In the genomic region with DNA sequence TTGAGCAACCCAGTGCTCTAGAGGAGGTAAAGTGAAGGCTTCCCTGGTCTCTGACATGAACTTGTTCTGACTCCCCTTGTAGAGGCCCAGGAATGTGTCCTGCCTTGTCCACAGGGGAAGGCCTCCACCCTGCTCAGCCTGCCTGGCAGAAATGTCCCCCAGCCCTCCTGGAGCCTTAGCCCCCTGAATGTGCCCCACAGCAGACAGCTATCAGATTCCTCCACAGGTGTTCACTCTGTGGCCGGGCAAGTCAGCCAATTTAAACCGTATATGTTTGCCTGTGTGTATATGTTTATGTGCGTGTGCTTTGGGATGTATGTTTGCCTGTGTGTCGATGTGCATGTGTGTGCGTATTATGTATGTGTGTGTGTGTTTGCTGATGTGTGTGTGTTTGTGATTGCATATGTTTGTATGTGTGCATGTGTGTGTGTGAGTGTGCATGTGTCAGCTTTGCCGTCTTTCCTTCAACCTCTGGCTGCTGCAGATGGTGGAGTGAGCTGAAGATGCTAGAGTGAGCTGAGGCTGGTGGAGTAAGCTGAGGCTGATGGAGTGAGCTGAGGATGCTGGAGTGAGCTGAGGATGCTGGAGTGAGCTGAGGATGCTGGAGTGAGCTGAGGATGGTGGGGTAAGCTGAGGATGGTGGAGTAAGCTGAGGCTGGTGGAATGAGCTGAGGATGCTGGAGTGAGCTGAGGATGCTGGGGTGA, we compare ENCODE assay signal across 21 cellular contexts.
A peak's percentile ranks its signal among the peaks of the same experiment; 100 is the strongest.
DNase-seq lines count a peak whose midpoint lies in the region; ATAC-seq, FAIRE-seq and TF ChIP-seq lines count a peak whose summit lies in the region.
"Had no signal": no experiment of that assay in that cellular context is flagged by ENCODE, and none has a peak within 500 bp of the region (broad histone marks: within the 10 kb centered on the region; RNA-seq: fewer than 3 reads in every experiment).

No MANE protein-coding gene starts in this region.

- H3K4me1 Mint-ChIP-seq in CD4-positive, alpha-beta T cell (ENCODE audit: low read depth) = peaks cover 36% of the 10 kb centered on the region
- peaks cover 22 to 23% (median 22%) of the 10 kb centered on the region in 3 donors for H3K4me1 Mint-ChIP-seq in CD8-positive, alpha-beta memory T cell
- peaks cover 8 to 23% (median 10%) of the 10 kb centered on the region in 3 donors for H3K4me1 Mint-ChIP-seq in T-cell

- intact Hi-C loops in CD4-positive, alpha-beta T cell (cut with DNase I, micrococcal nuclease) = no loop called here

- no peak for TF ChIP-seq POLR2A in H54 (IDR thresholded peaks at IDR 0.05; ENCODE audit: low read depth, low read length)

- no peaks in the 10 kb centered on the region for H3K27me3 Mint-ChIP-seq in CD4-positive, alpha-beta T cell
- peaks cover 0 to 2% of the 10 kb centered on the region in 2 donors for H3K27me3 Mint-ChIP-seq in CD8-positive, alpha-beta memory T cell
- H3K27me3 Mint-ChIP-seq in T-cell = no peaks in the 10 kb centered on the region

- H3K27ac Mint-ChIP-seq in CD4-positive, alpha-beta T cell = peak overlapping the region; percentile 60
- peak overlapping the region in 7 of 8 donors; percentile 29 to 90 (median 76) for H3K27ac Mint-ChIP-seq in CD8-positive, alpha-beta memory T cell
- H3K27ac Mint-ChIP-seq in T-cell = peak overlapping the region; percentile 5 to 16
- H3K27ac Mint-ChIP-seq: T-helper 2 cell treated with Interferon-gamma antibody and Interleukin-4, amounts not matched to agents 5 μg/mL and 100 μg/mL, for 36 hours had no signal

- H3K27ac ChIP-seq in CD4-positive, alpha-beta T cell (ENCODE audit: low read depth, low read length) = no peak overlapping the region
- no peak overlapping the region for H3K27ac ChIP-seq in CD8-positive, alpha-beta memory T cell (ENCODE audit: low read depth, low read length)
- H3K27ac ChIP-seq: parathyroid adenoma, sigmoid colon, SJCRH30, upper lobe of right lung had no signal

- no peak for DNase-seq in CD4-positive, alpha-beta T cell
- DNase-seq in CD8-positive, alpha-beta memory T cell = no peak
- DNase-seq in T-cell = no peak
- peak; percentile 66 for DNase-seq in left kidney (ENCODE audit: low read depth, low spot score)
- no peak for DNase-seq in H54 (ENCODE audit: insufficient read length, low spot score)
- no peak for DNase-seq in urothelium cell line (ENCODE audit: low spot score)
- no peak for DNase-seq in NCI-H2029 (lab: John Stamatoyannopoulos, UW)
- DNase-seq: activated CD4-positive, CD25-positive, alpha-beta regulatory T cell; activated CD8-positive, alpha-beta memory T cell treated with anti-CD3 and anti-CD28 coated beads, Interleukin-2, amount 50 U/mL, for 4 hours; effector memory CD4-positive, alpha-beta T cell; EL; HCEC 1CT; MG63; NCI-H146; sigmoid colon; SJCRH30; stimulated activated naive CD4-positive, alpha-beta T cell treated with Interleukin-2 at 50 U/mL for 16 hours had no signal

- H3K4me3 Mint-ChIP-seq in CD4-positive, alpha-beta T cell = no peak overlapping the region
- H3K4me3 Mint-ChIP-seq in CD8-positive, alpha-beta memory T cell = peak overlapping the region in 2 of 7 donors; percentile 12 to 52
- no peak overlapping the region for H3K4me3 Mint-ChIP-seq in T-cell
- H3K4me3 Mint-ChIP-seq: T-helper 2 cell treated with Interferon-gamma antibody and Interleukin-4, amounts not matched to agents 5 μg/mL and 100 μg/mL, for 36 hours had no signal

- peaks cover 73% of the 10 kb centered on the region for H3K36me3 Mint-ChIP-seq in CD4-positive, alpha-beta T cell (ENCODE audit: low read depth)
- peaks cover 13 to 61% (median 19%) of the 10 kb centered on the region in 3 donors for H3K36me3 Mint-ChIP-seq in CD8-positive, alpha-beta memory T cell
- peaks cover 54% of the 10 kb centered on the region for H3K36me3 Mint-ChIP-seq in T-cell

- H3K4me3 ChIP-seq in CD8-positive, alpha-beta memory T cell (ENCODE audit: low read length) = no peak overlapping the region
- H3K4me3 ChIP-seq: MG63, sigmoid colon, SJCRH30, upper lobe of right lung had no signal

- no peaks in the 10 kb centered on the region for H3K9me3 Mint-ChIP-seq in CD4-positive, alpha-beta T cell
- H3K9me3 Mint-ChIP-seq in CD8-positive, alpha-beta memory T cell = no peaks in the 10 kb centered on the region
- no peaks in the 10 kb centered on the region for H3K9me3 Mint-ChIP-seq in T-cell
- H3K9me3 Mint-ChIP-seq: T-helper 2 cell treated with Interferon-gamma antibody and Interleukin-4, amounts not matched to agents 5 μg/mL and 100 μg/mL, for 36 hours had no signal

- ATAC-seq in CD4-positive, alpha-beta T cell (ENCODE audit: poor library complexity) = no peak
- ATAC-seq in T-cell (replicated peaks in 1 of 4) (no peak), GM19324 (IDR thresholded peaks at IDR 0.05; ENCODE audit: low FRiP score, unreplicated experiment) (no peak)
- ATAC-seq: upper lobe of right lung had no signal

- no peak for TF ChIP-seq CTCF in CD4-positive, alpha-beta T cell (IDR thresholded peaks at IDR 0.05)

- FAIRE-seq in H54 (lab: Jason Lieb, UNC) = no peak
- FAIRE-seq in urothelium cell line (lab: Jason Lieb, UNC) = no peak

- POLR2A ChIA-PET in CD4-positive, alpha-beta T cell (lab: Charles Lee) = no interaction called here
- POLR2A ChIA-PET in CD8-positive, alpha-beta memory T cell (lab: Charles Lee) = no interaction called here
- POLR2A ChIA-PET in T-cell (lab: Charles Lee) = no interaction called here

- H3K9me3 ChIP-seq in CD4-positive, alpha-beta T cell (ENCODE audit: control insufficient read depth, low read length) = no peaks in the 10 kb centered on the region
- no peaks in the 10 kb centered on the region for H3K9me3 ChIP-seq in CD8-positive, alpha-beta memory T cell (ENCODE audit: low read length)
- H3K9me3 ChIP-seq: MG63, sigmoid colon, SJCRH30, upper lobe of right lung had no signal

- H3K4me1 ChIP-seq in CD8-positive, alpha-beta memory T cell (ENCODE audit: insufficient read depth, low read length) = no peaks in the 10 kb centered on the region
- H3K4me1 ChIP-seq: parathyroid adenoma, sigmoid colon, SJCRH30, upper lobe of right lung had no signal

- no peaks in the 10 kb centered on the region for H3K27me3 ChIP-seq in CD4-positive, alpha-beta T cell (ENCODE audit: control insufficient read depth, insufficient read depth, low read length)
- H3K27me3 ChIP-seq in CD8-positive, alpha-beta memory T cell (ENCODE audit: insufficient read depth, low read length, poor library complexity, severe bottlenecking) = no peaks in the 10 kb centered on the region
- H3K27me3 ChIP-seq: MG63, sigmoid colon, SJCRH30, upper lobe of right lung had no signal

- no peaks in the 10 kb centered on the region for H3K36me3 ChIP-seq in CD8-positive, alpha-beta memory T cell (ENCODE audit: insufficient read depth, low read length)
- H3K36me3 ChIP-seq: MG63, sigmoid colon, SJCRH30, upper lobe of right lung had no signal

- CTCF ChIA-PET in CD4-positive, alpha-beta T cell (lab: Charles Lee) = no interaction called here
- CTCF ChIA-PET in CD8-positive, alpha-beta memory T cell (lab: Charles Lee) = interaction anchor here (1.3 kb wide), 1 partner anchor 9 kb away, joined by 3 read pairs; no protein-coding TSS in a partner anchor
- CTCF ChIA-PET in T-cell (lab: Charles Lee) = interaction anchor here in 1 of 2 donors (1.2 kb wide), 1 partner anchor 11 kb away, joined by 3 read pairs; no protein-coding TSS in a partner anchor

Comparison
In these comparisons a context has a peak if more than half of its experiments do, and no peak if none do; other contexts are left out.
1. H3K27ac Mint-ChIP-seq: peak in every context shown above with its lines; median percentile 76 in CD8-positive, alpha-beta memory T cell; 60 in CD4-positive, alpha-beta T cell; 10 in T-cell.